In genomic region chr4:147737623-147738022, GRCh38 we compare ENCODE assay signal across 20 cellular contexts. TPM values are rescaled to one million over a fixed set of nuclear protein-coding genes. Genes with fewer than 3 reads are reported as not detected.
DNase-seq lines count a peak whose midpoint lies in the region; ATAC-seq, FAIRE-seq and TF ChIP-seq lines count a peak whose summit lies in the region.
"Had no signal": no experiment of that assay in that cellular context is flagged by ENCODE, and none has a peak within 500 bp of the region (broad histone marks: within the 10 kb centered on the region; RNA-seq: fewer than 3 reads in every experiment).

No MANE protein-coding gene starts in this region.

- H3K4me1 ChIP-seq in esophagus muscularis mucosa, result peaks cover 50 to 82% (median 80%) of the 10 kb centered on the region in 4 donors
- peaks cover 76% of the 10 kb centered on the region for H3K4me1 ChIP-seq in psoas muscle

- no peak for ATAC-seq in psoas muscle
- ATAC-seq: activated T-helper 17 cell treated with anti-CD3 and anti-CD28 coated beads, Interleukin-2, amount 50 U/mL, for 72 hours; effector memory CD8-positive, alpha-beta T cell; left ventricle myocardium superior; sciatic nerve; stimulated activated effector memory CD8-positive, alpha-beta T cell treated with anti-CD3 and anti-CD28 coated beads, Interleukin-12 subunit alpha, Interleukin-12 subunit beta, amount 100 ng/mL, for 72 hours; T-cell had no signal

- H3K27me3 ChIP-seq in H7 (ENCODE audit: control insufficient read depth, insufficient read depth, low read length), result peaks cover 8% of the 10 kb centered on the region; the same call in 1 of the 2 replicates
- no peaks in the 10 kb centered on the region for H3K27me3 ChIP-seq in esophagus muscularis mucosa
- H3K27me3 ChIP-seq in psoas muscle (ENCODE audit: insufficient read depth in 3 of 3, low read length in 2 of 3), result no peaks in the 10 kb centered on the region

- no peak for TF ChIP-seq EP300 in esophagus muscularis mucosa (IDR thresholded peaks at IDR 0.05)

- DNase-seq in H7 (peak; percentile 28), NCI-H69 (lab: John Stamatoyannopoulos, UW) (peak; percentile 94), esophagus muscularis mucosa (ENCODE audit: extremely low spot score) (no peak), psoas muscle (no peak), GM12892 (ENCODE audit: insufficient read length) (no peak), foreskin fibroblast (no peak)
- DNase-seq in NK-92 treated with Interleukin-12 subunit alpha and Interleukin-12 subunit beta, amount 100 ng/mL, for 24 hours (lab: John Stamatoyannopoulos, UW), result no peak
- DNase-seq: activated CD4-positive, alpha-beta T cell treated with anti-CD3 and anti-CD28 coated beads for 48 hours; CD4-positive, CD25-positive, alpha-beta regulatory T cell; effector memory CD8-positive, alpha-beta T cell; HCEC 1CT; left ventricle myocardium superior; NCI-H1105 treated with DMSO at 0.1 percent for 48 hours; NCI-H526; SHP77; T-cell had no signal

- intact Hi-C loops in esophagus muscularis mucosa (cut with DNase I) (loop anchor here (10.0 kb wide), 1 partner anchor 77 kb away; no protein-coding TSS in a partner anchor), psoas muscle (cut with DNase I) (no loop called here)

- 93% methylated on average over 2 of the region's 2 CpGs for WGBS in esophagus muscularis mucosa
- 64 to 80% (median 67%) methylated on average over 2 of the region's 2 CpGs for WGBS in psoas muscle, 3 donors

- no peak for TF ChIP-seq POLR2A in esophagus muscularis mucosa (IDR thresholded peaks at IDR 0.05; ENCODE audit: low read depth)
- TF ChIP-seq POLR2A in GM12892 (IDR thresholded peaks at IDR 0.05; ENCODE audit: low read depth, low read length), result no peak

- H3K27ac ChIP-seq in esophagus muscularis mucosa (replicated peaks in 1 of 4) (peak overlapping the region; percentile 40 to 98 (median 95)), psoas muscle (peak overlapping the region; percentile 39)

- no peaks in the 10 kb centered on the region for H3K36me3 ChIP-seq in H7 (replicated peaks; ENCODE audit: control insufficient read depth, insufficient read depth, low read length)
- H3K36me3 ChIP-seq in esophagus muscularis mucosa, result no peaks in the 10 kb centered on the region
- no peaks in the 10 kb centered on the region for H3K36me3 ChIP-seq in psoas muscle (ENCODE audit: insufficient read depth in 1 of 2, low read depth in 1 of 2)

- H3K9me3 ChIP-seq in esophagus muscularis mucosa, result no peaks in the 10 kb centered on the region
- H3K9me3 ChIP-seq in psoas muscle, result no peaks in the 10 kb centered on the region

- FAIRE-seq in GM12892 (lab: Jason Lieb, UNC), result no peak
- FAIRE-seq: TTC549 had no signal

- TF ChIP-seq CTCF in esophagus muscularis mucosa (IDR thresholded peaks at IDR 0.05) (no peak), psoas muscle (IDR thresholded peaks at IDR 0.05) (no peak), foreskin fibroblast (IDR thresholded peaks at IDR 0.05; ENCODE audit: low read depth, low read length) (no peak)

- H3K4me3 ChIP-seq in H7 (ENCODE audit: insufficient read depth, low read depth, low read length), result no peak overlapping the region
- peak overlapping the region in 2 of 4 donors; percentile 22 to 98 for H3K4me3 ChIP-seq in esophagus muscularis mucosa
- no peak overlapping the region for H3K4me3 ChIP-seq in psoas muscle
- no peak overlapping the region for H3K4me3 ChIP-seq in foreskin fibroblast (ENCODE audit: low read depth in 1 of 2, low read length in 2 of 2)

RNA-seq across cellular contexts. Expression of gene ARHGAP10, which starts 5.7 kb away (rescaled TPM):
- 9.7 and 12.4 TPM in 2 replicates for total RNA-seq in H7 (2014; rRNA removed; shearing (Covaris generic))
- total RNA-seq in esophagus muscularis mucosa (100 to 1,000 TPM; 186 to 296 (median 192) TPM), psoas muscle (10 to 100 TPM; 34.0 to 43.5 (median 37.3) TPM)
- 10 to 100 TPM; 28.8 to 30.3 (median 28.8) TPM for polyA plus RNA-seq in psoas muscle
- polyA plus RNA-seq in GM12892 (2012; ENCODE audit: missing spikeins), result 18.1 TPM

RNA-seq across cellular contexts. Expression of gene PRMT9, which starts 53.7 kb away (rescaled TPM):
- 11.7 and 12.7 TPM in 2 replicates for total RNA-seq in H7 (2014; rRNA removed; shearing (Covaris generic))
- 1 to 10 TPM; 4.1 to 7.5 (median 6.4) TPM for total RNA-seq in esophagus muscularis mucosa
- total RNA-seq in psoas muscle, result 1 to 10 TPM; 3.0 to 5.8 (median 5.0) TPM
- 1 to 10 TPM; 1.8 to 4.3 (median 2.9) TPM for polyA plus RNA-seq in psoas muscle
- 7.9 TPM for polyA plus RNA-seq in GM12892 (2012; ENCODE audit: missing spikeins)

Comparison
In these comparisons a context has a peak if more than half of its experiments do, and no peak if none do; other contexts are left out.
1. DNase-seq: peak in H7 (single experiment) and NCI-H69 (single experiment); none in esophagus muscularis mucosa (single experiment), psoas muscle (0 of 2), NK-92 treated with Interleukin-12 subunit alpha and Interleukin-12 subunit beta, amount 100 ng/mL, for 24 hours (single experiment), GM12892 (single experiment) and foreskin fibroblast (0 of 2).
2. RNA of gene ARHGAP10, which starts 5.7 kb away (total RNA-seq): 186 to 296 TPM in esophagus muscularis mucosa; 34.0 to 43.5 TPM in psoas muscle and 9.7 to 12.4 TPM in H7; every median in the first group is over 4 times any median in the second.